ENCODE assay signal across 8 cellular contexts in the genomic region with DNA sequence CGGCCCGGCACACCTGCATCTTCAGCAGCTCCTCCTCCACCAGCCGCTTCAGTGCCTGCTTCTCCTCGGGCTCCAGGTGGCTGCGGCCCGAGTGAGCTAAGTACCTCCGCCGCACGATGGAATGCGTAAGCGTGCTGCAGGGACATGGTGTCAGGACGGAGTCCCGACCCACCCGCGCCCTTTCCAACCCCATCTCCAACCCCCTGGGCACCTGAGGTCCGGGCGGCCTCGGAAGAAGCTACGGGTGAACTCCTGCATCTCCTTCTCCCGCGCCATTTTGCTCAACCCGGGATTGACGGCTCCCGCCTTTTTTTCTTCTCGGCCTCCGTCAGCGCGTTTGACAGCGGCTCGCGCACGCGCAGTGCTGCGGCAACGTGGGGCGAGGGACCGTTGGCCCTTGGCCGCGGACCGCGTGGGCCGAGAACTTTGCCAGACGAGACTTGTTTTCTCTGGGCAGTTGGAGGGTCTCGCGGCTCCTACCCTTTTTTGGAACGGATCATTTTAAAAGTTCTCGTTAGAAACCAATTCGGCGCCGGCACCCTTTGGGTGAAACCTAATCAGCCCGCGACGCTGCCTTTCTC. TPM values are rescaled to one million over a fixed set of nuclear protein-coding genes. Genes with fewer than 3 reads are reported as not detected.
DNase-seq lines count a peak whose midpoint lies in the region; ATAC-seq and TF ChIP-seq lines count a peak whose summit lies in the region.

A gene with protein sequence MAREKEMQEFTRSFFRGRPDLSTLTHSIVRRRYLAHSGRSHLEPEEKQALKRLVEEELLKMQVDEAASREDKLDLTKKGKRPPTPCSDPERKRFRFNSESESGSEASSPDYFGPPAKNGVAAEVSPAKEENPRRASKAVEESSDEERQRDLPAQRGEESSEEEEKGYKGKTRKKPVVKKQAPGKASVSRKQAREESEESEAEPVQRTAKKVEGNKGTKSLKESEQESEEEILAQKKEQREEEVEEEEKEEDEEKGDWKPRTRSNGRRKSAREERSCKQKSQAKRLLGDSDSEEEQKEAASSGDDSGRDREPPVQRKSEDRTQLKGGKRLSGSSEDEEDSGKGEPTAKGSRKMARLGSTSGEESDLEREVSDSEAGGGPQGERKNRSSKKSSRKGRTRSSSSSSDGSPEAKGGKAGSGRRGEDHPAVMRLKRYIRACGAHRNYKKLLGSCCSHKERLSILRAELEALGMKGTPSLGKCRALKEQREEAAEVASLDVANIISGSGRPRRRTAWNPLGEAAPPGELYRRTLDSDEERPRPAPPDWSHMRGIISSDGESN (minus strand): TSS at position 288 of the 581 bp plus-strand sequence. CDS start 12 bp downstream, at position 276.

- H3K27me3 Mint-ChIP-seq in HFFc6 (ENCODE audit: insufficient read depth) (peaks cover 5% of the 10 kb centered on the region), glutamatergic neuron (ENCODE audit: unreplicated experiment) (peaks cover 15% of the 10 kb centered on the region), osteocyte (ENCODE audit: unreplicated experiment) (no peaks in the 10 kb centered on the region)
- H3K27me3 Mint-ChIP-seq in activated naive CD4-positive, alpha-beta T cell treated with anti-CD3 and anti-CD28 coated beads, Interleukin-2, amount 50 U/mL, for 24 hours = no peaks in the 10 kb centered on the region

- peaks cover 35% of the 10 kb centered on the region for H3K36me3 Mint-ChIP-seq in HFFc6 (ENCODE audit: low read depth)
- peaks cover 5% of the 10 kb centered on the region for H3K36me3 Mint-ChIP-seq in activated naive CD4-positive, alpha-beta T cell treated with anti-CD3 and anti-CD28 coated beads, Interleukin-2, amount 50 U/mL, for 24 hours
- H3K36me3 Mint-ChIP-seq in glutamatergic neuron (ENCODE audit: unreplicated experiment) = peaks cover under 1% of the 10 kb centered on the region
- H3K36me3 Mint-ChIP-seq in osteocyte (ENCODE audit: unreplicated experiment) = peaks cover 3% of the 10 kb centered on the region

- H3K4me3 Mint-ChIP-seq in HFFc6 (peak within 1 kb of the TSS; percentile 95), glutamatergic neuron (ENCODE audit: unreplicated experiment) (peak within 1 kb of the TSS; percentile 97), osteocyte (ENCODE audit: unreplicated experiment) (peak within 1 kb of the TSS; percentile 99)
- H3K4me3 Mint-ChIP-seq in activated naive CD4-positive, alpha-beta T cell treated with anti-CD3 and anti-CD28 coated beads, Interleukin-2, amount 50 U/mL, for 24 hours = peak within 1 kb of the TSS; percentile 99

- DNase-seq in GM10248 (ENCODE audit: extremely low spot score) (peak; percentile 91), HFFc6 (peak; percentile 42), NCI-H1092 (lab: John Stamatoyannopoulos, UW) (peak; percentile 90), SKM-1 treated with dmso at 0.1 percent for 144 hours (lab: John Stamatoyannopoulos, UW; ENCODE audit: unreplicated experiment) (peak; percentile 79), glutamatergic neuron (peak; percentile 88), osteocyte (ENCODE audit: extremely low spot score, unreplicated experiment) (peak; percentile 95), thoracic aorta (ENCODE audit: low spot score) (peak; percentile 47)

- peaks cover 16% of the 10 kb centered on the region for H3K36me3 ChIP-seq in thoracic aorta

- peak; percentile 57 for ATAC-seq in thoracic aorta (ENCODE audit: insufficient number of reproducible peaks, low FRiP score, low read depth)

- peak within 1 kb of the TSS; percentile 86 for H3K4me3 ChIP-seq in thoracic aorta

- CTCF ChIA-PET in GM10248 (lab: Yijun Ruan, JAX) = interaction anchor here (1.1 to 2.2 kb wide), 3 partner anchors 9 to 205 kb away, joined by 4 to 8 read pairs (median 4); a partner anchor contains a TSS

- H3K9me3 Mint-ChIP-seq in HFFc6 = no peaks in the 10 kb centered on the region
- H3K9me3 Mint-ChIP-seq in activated naive CD4-positive, alpha-beta T cell treated with anti-CD3 and anti-CD28 coated beads, Interleukin-2, amount 50 U/mL, for 24 hours = no peaks in the 10 kb centered on the region
- peaks cover 5% of the 10 kb centered on the region for H3K9me3 Mint-ChIP-seq in glutamatergic neuron (ENCODE audit: unreplicated experiment)
- no peaks in the 10 kb centered on the region for H3K9me3 Mint-ChIP-seq in osteocyte (ENCODE audit: unreplicated experiment)

- no peak for TF ChIP-seq CTCF in GM10248 (IDR thresholded peaks at IDR 0.05; ENCODE audit: control extremely low read depth, extremely low read depth, low read depth, missing control alignments)
- TF ChIP-seq CTCF in HFFc6 (IDR thresholded peaks at IDR 0.05) = no peak
- no peak for TF ChIP-seq CTCF in glutamatergic neuron (IDR thresholded peaks at IDR 0.05; ENCODE audit: partially characterized antibody, unreplicated experiment)
- TF ChIP-seq CTCF in osteocyte (IDR thresholded peaks at IDR 0.05) = no peak
- TF ChIP-seq CTCF in thoracic aorta (IDR thresholded peaks at IDR 0.05) = no peak

- H3K9me3 ChIP-seq in thoracic aorta = no peaks in the 10 kb centered on the region

- H3K4me1 ChIP-seq in thoracic aorta (ENCODE audit: control insufficient read depth in 1 of 2, low read depth in 2 of 2) = peaks cover 12 to 20% of the 10 kb centered on the region in 2 donors

- POLR2A ChIA-PET in GM10248 (lab: Yijun Ruan, JAX) = interaction anchor here (1.1 kb wide), 1 partner anchor 22 kb away, joined by 3 read pairs; a partner anchor contains a TSS

- peak within 1 kb of the TSS; percentile 98 for H3K27ac Mint-ChIP-seq in HFFc6
- peak within 1 kb of the TSS; percentile 96 for H3K27ac Mint-ChIP-seq in activated naive CD4-positive, alpha-beta T cell treated with anti-CD3 and anti-CD28 coated beads, Interleukin-2, amount 50 U/mL, for 24 hours
- H3K27ac Mint-ChIP-seq in glutamatergic neuron (ENCODE audit: unreplicated experiment) = peak within 1 kb of the TSS; percentile 87
- peak within 1 kb of the TSS; percentile 95 for H3K27ac Mint-ChIP-seq in osteocyte (ENCODE audit: unreplicated experiment)

- no peaks in the 10 kb centered on the region for H3K27me3 ChIP-seq in thoracic aorta (replicated peaks; ENCODE audit: insufficient read depth)

- H3K4me1 Mint-ChIP-seq in HFFc6 (ENCODE audit: low read depth) = peaks cover 29% of the 10 kb centered on the region
- peaks cover 43% of the 10 kb centered on the region for H3K4me1 Mint-ChIP-seq in activated naive CD4-positive, alpha-beta T cell treated with anti-CD3 and anti-CD28 coated beads, Interleukin-2, amount 50 U/mL, for 24 hours
- peaks cover 11% of the 10 kb centered on the region for H3K4me1 Mint-ChIP-seq in glutamatergic neuron (ENCODE audit: low read depth, unreplicated experiment)
- H3K4me1 Mint-ChIP-seq in osteocyte (ENCODE audit: unreplicated experiment) = peaks cover 23% of the 10 kb centered on the region

- peak within 1 kb of the TSS; percentile 89 to 96 for H3K27ac ChIP-seq in thoracic aorta

RNA-seq across cellular contexts. Expression of the gene that starts here (rescaled TPM):
- total RNA-seq in HFFc6 (2021; fragmentation: NEBNext Ultra II Directional; extraction: Animal tissue kit (Norgen Biotek cat#: 25700)) = 10 to 100 TPM in 5 of 6 experiments, 1 to 10 TPM in 1; 9.8 to 14.4 (median 13.4) TPM
- total RNA-seq in glutamatergic neuron (ENCODE audit: unreplicated experiment) = 12.2 TPM
- total RNA-seq in osteocyte = 11.5 and 12.5 TPM in 2 replicates
- total RNA-seq in thoracic aorta = 10 to 100 TPM in 1 of 2 donors, 1 to 10 TPM in 1; 6.1 to 17.7 TPM

Comparison
In these comparisons a context has a peak if more than half of its experiments do, and no peak if none do; other contexts are left out.
1. Peak in every context shown above with its lines: DNase-seq, ATAC-seq, H3K4me3 ChIP-seq and H3K27ac ChIP-seq.
2. DNase-seq: peak in every context shown above with its lines; median percentile 95 in osteocyte; 91 in GM10248; 90 in NCI-H1092; 88 in glutamatergic neuron; 79 in SKM-1 treated with dmso at 0.1 percent for 144 hours; 47 in thoracic aorta; 42 in HFFc6.